Comparison of ENCODE assay signal across 22 cellular contexts in the genomic region with DNA sequence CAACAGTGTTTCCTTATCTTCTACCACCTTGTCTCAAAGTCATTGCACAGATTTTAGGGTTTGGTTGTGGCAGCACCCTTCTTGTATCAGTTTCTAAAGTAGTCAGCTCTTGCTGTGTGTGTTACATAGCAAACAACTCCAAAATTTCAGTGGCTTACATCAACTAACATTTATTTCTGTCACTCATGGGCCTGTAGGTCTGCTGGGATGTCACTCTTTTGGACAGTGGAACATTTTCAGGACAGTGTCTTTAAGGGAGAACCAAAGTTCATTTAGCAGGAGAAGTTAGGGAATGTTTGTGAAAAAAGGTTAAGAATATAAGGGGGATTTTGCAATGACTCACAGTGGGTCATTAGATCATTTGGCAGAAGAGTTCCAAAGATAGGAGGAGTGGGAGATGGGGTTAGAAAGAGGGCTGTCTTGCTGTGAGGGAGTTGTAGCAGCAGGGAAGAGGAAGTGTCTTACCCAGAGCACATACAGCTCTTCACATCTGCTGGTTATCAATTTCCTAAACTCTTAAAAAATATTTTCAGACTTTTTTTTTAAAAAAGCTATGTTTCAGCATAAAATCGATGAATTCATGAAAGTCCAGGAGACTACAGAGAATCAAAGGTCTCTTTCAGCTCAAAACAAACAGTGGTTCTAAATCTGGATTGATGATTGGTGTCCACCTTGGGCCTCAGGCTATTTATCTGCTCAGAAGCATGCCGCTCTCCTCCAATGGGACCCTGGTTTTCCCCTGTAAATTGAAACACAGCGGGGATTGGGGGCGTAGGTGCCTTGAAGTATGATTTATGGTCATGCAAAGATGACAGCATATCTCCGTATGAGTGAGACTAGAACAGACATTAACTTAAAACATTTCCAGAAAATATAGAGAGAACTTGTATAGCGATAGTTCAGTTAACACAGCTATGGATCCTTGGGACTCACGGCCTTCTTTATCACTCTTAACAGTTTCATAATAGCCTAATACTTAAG.
A peak's percentile ranks its signal among the peaks of the same experiment; 100 is the strongest.
DNase-seq lines count a peak whose midpoint lies in the region; ATAC-seq, FAIRE-seq and TF ChIP-seq lines count a peak whose summit lies in the region.
"Had no signal": no experiment of that assay in that cellular context is flagged by ENCODE, and none has a peak within 500 bp of the region (broad histone marks: within the 10 kb centered on the region; RNA-seq: fewer than 3 reads in every experiment).

No MANE protein-coding gene starts in this region.

- peak; percentile 72 for ATAC-seq in stimulated activated naive CD8-positive, alpha-beta T cell treated with anti-CD3 and anti-CD28 coated beads, Interleukin-15, amount 100 ng/mL, for 72 hours
- no peak for ATAC-seq in stimulated activated naive CD8-positive, alpha-beta T cell treated with anti-CD3 and anti-CD28 coated beads, Interleukin-15, Interleukin-2, amounts not matched to agents 100 U/mL and 50 U/mL, for 24 hours
- ATAC-seq in HG02588 (IDR thresholded peaks at IDR 0.05; ENCODE audit: unreplicated experiment) (no peak), esophagus mucosa (no peak)
- ATAC-seq: T-cell had no signal

- H3K27ac ChIP-seq in astrocyte (ENCODE audit: low read depth, low read length): no peak overlapping the region
- H3K27ac ChIP-seq: brain microvascular endothelial cell, epithelial cell of prostate, neural progenitor cell, stomach had no signal

- H3K9me3 Mint-ChIP-seq in stimulated activated naive CD8-positive, alpha-beta T cell treated with anti-CD3 and anti-CD28 coated beads, Interleukin-15, amount 100 ng/mL, for 72 hours: no peaks in the 10 kb centered on the region
- H3K9me3 Mint-ChIP-seq in astrocyte (ENCODE audit: unreplicated experiment): no peaks in the 10 kb centered on the region
- H3K9me3 Mint-ChIP-seq: activated naive CD4-positive, alpha-beta T cell treated with anti-CD3 and anti-CD28 coated beads, Interleukin-2, amount 10 ng/mL, durations not matched to agents 7 days and 5 days; neural progenitor cell; T-cell had no signal

- H3K79me2 ChIP-seq in astrocyte (ENCODE audit: insufficient read depth, low read length): no peaks in the 10 kb centered on the region

- H3K4me2 ChIP-seq in astrocyte (ENCODE audit: low read length): no peak overlapping the region
- H3K4me2 ChIP-seq: neural progenitor cell had no signal

- FAIRE-seq in astrocyte (lab: Jason Lieb, UNC): no peak

- H3K4me1 ChIP-seq in astrocyte (ENCODE audit: insufficient read depth, low read length): no peaks in the 10 kb centered on the region
- H3K4me1 ChIP-seq: neural progenitor cell, stomach had no signal

- no peak overlapping the region for H3K9ac ChIP-seq in astrocyte (ENCODE audit: low read length)
- H3K9ac ChIP-seq: neural progenitor cell had no signal

- peaks cover 9% of the 10 kb centered on the region for H3K4me1 Mint-ChIP-seq in stimulated activated naive CD8-positive, alpha-beta T cell treated with anti-CD3 and anti-CD28 coated beads, Interleukin-15, amount 100 ng/mL, for 72 hours
- H3K4me1 Mint-ChIP-seq in astrocyte (ENCODE audit: low read depth, unreplicated experiment): peaks cover 13% of the 10 kb centered on the region
- H3K4me1 Mint-ChIP-seq: activated naive CD4-positive, alpha-beta T cell treated with anti-CD3 and anti-CD28 coated beads, Interleukin-2, amount 10 ng/mL, durations not matched to agents 7 days and 5 days had no signal

- H3K36me3 Mint-ChIP-seq in astrocyte (ENCODE audit: low read depth, unreplicated experiment): no peaks in the 10 kb centered on the region

- no peaks in the 10 kb centered on the region for H3K9me3 ChIP-seq in astrocyte (ENCODE audit: insufficient read depth, low read depth, low read length)
- H3K9me3 ChIP-seq: stomach had no signal

- no peak for TF ChIP-seq CTCF in astrocyte (IDR thresholded peaks at IDR 0.05; ENCODE audit: insufficient read depth, low read depth, low read length)
- TF ChIP-seq CTCF in GM13976 (IDR thresholded peaks at IDR 0.05; ENCODE audit: borderline replicate concordance, control extremely low read depth, extremely low read depth, insufficient read depth, missing control alignments): no peak

- no peak overlapping the region for H3K4me3 ChIP-seq in astrocyte (ENCODE audit: insufficient read depth, low read depth, low read length)
- H3K4me3 ChIP-seq: neural progenitor cell, stomach had no signal

- no peaks in the 10 kb centered on the region for H3K27me3 ChIP-seq in astrocyte (ENCODE audit: insufficient read depth, low read length)
- H3K27me3 ChIP-seq: brain microvascular endothelial cell, neural progenitor cell, stomach had no signal

- H4K20me1 ChIP-seq in astrocyte (ENCODE audit: insufficient read depth, low read length): no peaks in the 10 kb centered on the region

- H2AFZ ChIP-seq in astrocyte (ENCODE audit: low read depth, low read length): no peak overlapping the region
- H2AFZ ChIP-seq: neural progenitor cell had no signal

- no peaks in the 10 kb centered on the region for H3K36me3 ChIP-seq in astrocyte (ENCODE audit: insufficient read depth, low read length)
- H3K36me3 ChIP-seq: brain microvascular endothelial cell, neural progenitor cell had no signal

- DNase-seq in stimulated activated naive CD8-positive, alpha-beta T cell treated with anti-CD3 and anti-CD28 coated beads, Interleukin-15, amount 100 ng/mL, for 72 hours: no peak
- no peak for DNase-seq in stimulated activated naive CD8-positive, alpha-beta T cell treated with anti-CD3 and anti-CD28 coated beads, Interleukin-15, Interleukin-2, amounts not matched to agents 100 U/mL and 50 U/mL, for 24 hours
- DNase-seq in KBM-7 (peak; percentile 48), astrocyte (ENCODE audit: low read depth) (no peak), GM13976 (ENCODE audit: low spot score) (no peak), SKM-1 treated with dmso at 0.1 percent for 144 hours (lab: John Stamatoyannopoulos, UW; ENCODE audit: unreplicated experiment) (no peak)
- DNase-seq: ACHN; activated CD8-positive, alpha-beta memory T cell treated with anti-CD3 and anti-CD28 coated beads, Interleukin-2, amount 50 U/mL, for 4 hours; activated naive CD4-positive, alpha-beta T cell treated with anti-CD3 and anti-CD28 coated beads, Interleukin-2, amount 10 ng/mL, durations not matched to agents 7 days and 5 days; brain microvascular endothelial cell; CD4-positive, CD25-positive, alpha-beta regulatory T cell; dermis blood vessel endothelial cell; DND-41; HCEC 1CT; KG1; NCI-H1105 treated with DMSO at 0.1 percent for 48 hours; stomach; T-cell had no signal

- peak overlapping the region; percentile 64 to 79 for H3K27ac Mint-ChIP-seq in stimulated activated naive CD8-positive, alpha-beta T cell treated with anti-CD3 and anti-CD28 coated beads, Interleukin-15, amount 100 ng/mL, for 72 hours
- H3K27ac Mint-ChIP-seq in astrocyte (ENCODE audit: unreplicated experiment): peak overlapping the region; percentile 13
- H3K27ac Mint-ChIP-seq: activated naive CD4-positive, alpha-beta T cell treated with anti-CD3 and anti-CD28 coated beads, Interleukin-2, amount 10 ng/mL, durations not matched to agents 7 days and 5 days; neural progenitor cell; T-cell had no signal

- in situ Hi-C loops in KBM-7 (cut with MboI; ENCODE audit: low pct_unique_long_range_greater_than_20kb, low sequenced_read_pairs) (no loop called here), GM13976 (cut with MboI; ENCODE audit: low sequenced_read_pairs, unreplicated experiment) (no loop called here)

- H3K27me3 Mint-ChIP-seq in stimulated activated naive CD8-positive, alpha-beta T cell treated with anti-CD3 and anti-CD28 coated beads, Interleukin-15, amount 100 ng/mL, for 72 hours: no peaks in the 10 kb centered on the region
- H3K27me3 Mint-ChIP-seq in astrocyte (ENCODE audit: low read depth, unreplicated experiment): no peaks in the 10 kb centered on the region
- H3K27me3 Mint-ChIP-seq: activated naive CD4-positive, alpha-beta T cell treated with anti-CD3 and anti-CD28 coated beads, Interleukin-2, amount 10 ng/mL, durations not matched to agents 7 days and 5 days; CD4-positive, CD25-positive, alpha-beta regulatory T cell; T-cell had no signal

- no peak overlapping the region for H3K4me3 Mint-ChIP-seq in stimulated activated naive CD8-positive, alpha-beta T cell treated with anti-CD3 and anti-CD28 coated beads, Interleukin-15, amount 100 ng/mL, for 72 hours
- H3K4me3 Mint-ChIP-seq in astrocyte (ENCODE audit: unreplicated experiment): no peak overlapping the region
- H3K4me3 Mint-ChIP-seq: activated naive CD4-positive, alpha-beta T cell treated with anti-CD3 and anti-CD28 coated beads, Interleukin-2, amount 10 ng/mL, durations not matched to agents 7 days and 5 days; CD4-positive, CD25-positive, alpha-beta regulatory T cell; neural progenitor cell; T-cell had no signal
